20 cellular contexts compared by ENCODE assay signal in genomic region chr9:97694768-97695167, GRCh38. TPM values are rescaled to one million over a fixed set of nuclear protein-coding genes. Genes with fewer than 3 reads are reported as not detected.
A peak's percentile ranks its signal among the peaks of the same experiment; 100 is the strongest.
DNase-seq lines count a peak whose midpoint lies in the region; ATAC-seq, FAIRE-seq and TF ChIP-seq lines count a peak whose summit lies in the region.
"Had no signal": no experiment of that assay in that cellular context is flagged by ENCODE, and none has a peak within 500 bp of the region (broad histone marks: within the 10 kb centered on the region; RNA-seq: fewer than 3 reads in every experiment).

No MANE protein-coding gene starts in this region.

- H3K4me2 ChIP-seq in SK-N-SH: peak overlapping the region; percentile 92; the same call in 1 of the 2 replicates
- peak overlapping the region; percentile 37 for H3K4me2 ChIP-seq in IMR-90 (ENCODE audit: low read depth, low read length)
- peak overlapping the region; percentile 69 for H3K4me2 ChIP-seq in GM12878 (ENCODE audit: control insufficient read depth, insufficient read depth)
- H3K4me2 ChIP-seq in MM.1S (ENCODE audit: low read depth, low read length): no peak overlapping the region
- H3K4me2 ChIP-seq: GM23338 had no signal

- POLR2A ChIA-PET in SK-N-SH (lab: Yijun Ruan, JAX) (no interaction called here), IMR-90 (lab: Charles Lee; ENCODE audit: unreplicated experiment) (no interaction called here), GM12878 (lab: Charles Lee) (no interaction called here)

- H3K27ac ChIP-seq in SK-N-SH (ENCODE audit: low read depth in 2 of 2, low read length in 1 of 2): no peak overlapping the region
- no peak overlapping the region for H3K27ac ChIP-seq in IMR-90 (ENCODE audit: insufficient read depth, low read length)
- H3K27ac ChIP-seq in GM12878 (ENCODE audit: control insufficient read depth, insufficient read depth): no peak overlapping the region
- no peak overlapping the region for H3K27ac ChIP-seq in MM.1S (ENCODE audit: low read length)
- H3K27ac ChIP-seq in brain microvascular endothelial cell: no peak overlapping the region
- H3K27ac ChIP-seq in heart left ventricle: no peak overlapping the region
- H3K27ac ChIP-seq: RWPE1 had no signal

- peaks cover 4% of the 10 kb centered on the region for H3K36me3 Mint-ChIP-seq in natural killer cell treated with Interleukin-12 subunit alpha and Interleukin-12 subunit beta and Interleukin-15 and Interleukin-18, amount 100 ng/mL, for 72 hours

- BruUV-seq in IMR-90 (replicated peaks; lab: Mats Ljungman, UMichigan) (TSS peak; percentile 22), GM12878 (replicated peaks; lab: Mats Ljungman, UMichigan) (TSS peak; percentile 45)

- CTCF ChIA-PET in SK-N-SH (lab: Yijun Ruan, JAX) (no interaction called here), IMR-90 (lab: Yijun Ruan, JAX) (no interaction called here), GM12878 (lab: Yijun Ruan, JAX) (no interaction called here)

- RAD21 ChIA-PET in GM12878 (lab: Charles Lee; ENCODE audit: unreplicated experiment): no interaction called here

- H2AK5ac ChIP-seq in IMR-90 (ENCODE audit: low read depth, low read length): no peak overlapping the region

- H3K14ac ChIP-seq in IMR-90 (replicated peaks; ENCODE audit: low read depth, low read length): no peak overlapping the region

- H3K4me3 Mint-ChIP-seq in natural killer cell treated with Interleukin-12 subunit alpha and Interleukin-12 subunit beta and Interleukin-15 and Interleukin-18, amount 100 ng/mL, for 72 hours: peak overlapping the region; percentile 90
- H3K4me3 Mint-ChIP-seq: GM23338 had no signal

- H3K23ac ChIP-seq in IMR-90 (ENCODE audit: low read depth, low read length): no peak overlapping the region

- H2BK120ac ChIP-seq in IMR-90 (ENCODE audit: low read depth, low read length): no peak overlapping the region

- no peak overlapping the region for H4K8ac ChIP-seq in IMR-90 (ENCODE audit: low read depth in 2 of 2, low read length in 2 of 2)

- intact Hi-C loops in IMR-90 (cut with micrococcal nuclease): no loop called here
- intact Hi-C loops in GM12878 (cut with micrococcal nuclease; ENCODE audit: unreplicated experiment): no loop called here
- intact Hi-C loops in heart left ventricle (cut with DNase I): no loop called here

- H3K27me3 ChIP-seq in SK-N-SH (ENCODE audit: insufficient read depth) (no peaks in the 10 kb centered on the region), IMR-90 (ENCODE audit: control insufficient read depth, insufficient read depth, low read length) (no peaks in the 10 kb centered on the region), GM12878 (replicated peaks in 1 of 2; ENCODE audit: control insufficient read depth in 2 of 2, insufficient read depth in 2 of 2, low read length in 1 of 2) (no peaks in the 10 kb centered on the region), MM.1S (replicated peaks; ENCODE audit: insufficient read depth, low read length) (no peaks in the 10 kb centered on the region), brain microvascular endothelial cell (replicated peaks) (no peaks in the 10 kb centered on the region), heart left ventricle (no peaks in the 10 kb centered on the region)

- no peak overlapping the region for H3K4me3 ChIP-seq in SK-N-SH (ENCODE audit: low read depth in 2 of 2, low read length in 1 of 2)
- no peak overlapping the region for H3K4me3 ChIP-seq in IMR-90 (ENCODE audit: insufficient read depth, low read depth, low read length)
- 0 out of 2 replicates have a peak overlapping the region, but pooled peaks have one; percentile 37 for H3K4me3 ChIP-seq in GM12878
- H3K4me3 ChIP-seq in MM.1S (ENCODE audit: low read length): no peak overlapping the region
- no peak overlapping the region for H3K4me3 ChIP-seq in brain microvascular endothelial cell (ENCODE audit: low read depth, low read length)
- H3K4me3 ChIP-seq in heart left ventricle: no peak overlapping the region
- H3K4me3 ChIP-seq: GM23338 had no signal

- in situ Hi-C loops in IMR-90 (cut with MboI; ENCODE audit: low sequenced_read_pairs): no loop called here
- in situ Hi-C loops in GM12878 (cut with MboI): no loop called here
- in situ Hi-C loops in brain microvascular endothelial cell (cut with HindIII; ENCODE audit: low pct_ligation_motif_present, low sequenced_read_pairs): no loop called here

- H2AK9ac ChIP-seq in IMR-90 (replicated peaks; ENCODE audit: low read depth, low read length, poor library complexity): no peak overlapping the region

- H3K36me3 ChIP-seq in SK-N-SH (replicated peaks in 1 of 2; ENCODE audit: control insufficient read depth in 1 of 2, insufficient read depth in 2 of 2, low read length in 1 of 2) (peaks cover 10 to 28% of the 10 kb centered on the region in 2 experiments), IMR-90 (ENCODE audit: control insufficient read depth, insufficient read depth, low read length) (peaks cover 10% of the 10 kb centered on the region), GM12878 (ENCODE audit: control insufficient read depth in 2 of 2, insufficient read depth in 2 of 2, low read length in 1 of 2) (no peaks in the 10 kb centered on the region; a peak in 1 of 4 replicates), MM.1S (replicated peaks; ENCODE audit: insufficient read depth, low read length) (no peaks in the 10 kb centered on the region), brain microvascular endothelial cell (replicated peaks) (peaks cover 2% of the 10 kb centered on the region), heart left ventricle (peaks cover 0 to 40% (median 31%) of the 10 kb centered on the region in 9 donors)

- dilution Hi-C loops in IMR-90 (cut with HindIII; ENCODE audit: low sequenced_read_pairs, unreplicated experiment): no loop called here

- H3F3A ChIP-seq in SK-N-SH (replicated peaks; ENCODE audit: insufficient read depth) (peaks cover 3% of the 10 kb centered on the region), MM.1S (ENCODE audit: insufficient read depth, low read length) (peaks cover 13% of the 10 kb centered on the region)

- H3K9ac ChIP-seq in SK-N-SH (no peak overlapping the region), IMR-90 (ENCODE audit: low read depth, low read length) (no peak overlapping the region), GM12878 (ENCODE audit: control insufficient read depth, insufficient read depth, low read length) (no peak overlapping the region), MM.1S (ENCODE audit: low read length) (no peak overlapping the region)

- peaks cover 46 to 47% of the 10 kb centered on the region in 2 donors for H3K4me1 Mint-ChIP-seq in natural killer cell treated with Interleukin-12 subunit alpha and Interleukin-12 subunit beta and Interleukin-15 and Interleukin-18, amount 100 ng/mL, for 72 hours (ENCODE audit: low read depth in 2 of 2)

- peaks cover 0 to 5% of the 10 kb centered on the region in 2 donors for H3K27me3 Mint-ChIP-seq in natural killer cell treated with Interleukin-12 subunit alpha and Interleukin-12 subunit beta and Interleukin-15 and Interleukin-18, amount 100 ng/mL, for 72 hours

- TF ChIP-seq EP300 in SK-N-SH (IDR thresholded peaks at IDR 0.05; ENCODE audit: borderline replicate concordance in 1 of 2, low read depth in 1 of 2, low read length in 1 of 2) (no peak), GM12878 (IDR thresholded peaks at IDR 0.05; ENCODE audit: borderline replicate concordance in 1 of 2, control insufficient read depth in 1 of 2, low read depth in 2 of 2, low read length in 2 of 2) (no peak)

- no peak overlapping the region for H3K4ac ChIP-seq in IMR-90 (ENCODE audit: low read depth, low read length)

- H3K9me3 Mint-ChIP-seq in natural killer cell treated with Interleukin-12 subunit alpha and Interleukin-12 subunit beta and Interleukin-15 and Interleukin-18, amount 100 ng/mL, for 72 hours: no peaks in the 10 kb centered on the region
- H3K9me3 Mint-ChIP-seq: GM23338, naive B cell had no signal

- FAIRE-seq in GM12878 (lab: Jason Lieb, UNC): no peak

- H4K20me1 ChIP-seq in SK-N-SH (ENCODE audit: insufficient read depth) (peaks cover 5% of the 10 kb centered on the region; the same call in 1 of the 2 replicates), IMR-90 (ENCODE audit: insufficient read depth, low read length) (0 out of 2 replicates have a peak, but pooled peaks cover 6% of the 10 kb centered on the region), GM12878 (ENCODE audit: control insufficient read depth, insufficient read depth) (no peaks in the 10 kb centered on the region), MM.1S (ENCODE audit: insufficient read depth, low read length) (no peaks in the 10 kb centered on the region)

- H2BK5ac ChIP-seq in IMR-90 (ENCODE audit: low read depth, low read length, poor library complexity, severe bottlenecking): no peak overlapping the region

- 92% methylated on average over 7 of the region's 7 CpGs for WGBS in SK-N-SH (ENCODE audit: low lambda C conversion rate)
- 83% methylated on average over 1 of the region's 7 CpGs; no CpG with 5 or more reads in 1 of the 2 experiments for WGBS in IMR-90 (ENCODE audit: extremely low coverage in 2 of 2, insufficient read length in 1 of 2), 2 experiments
- WGBS in GM12878 (ENCODE audit: insufficient coverage, insufficient replicate concordance, low lambda C conversion rate, missing lambda C conversion rate): 98% methylated on average over 7 of the region's 7 CpGs
- 81 to 96% (median 94%) methylated on average over 7 of the region's 7 CpGs for WGBS in heart left ventricle, 4 donors

- DNase-seq in SK-N-SH: no peak
- no peak for DNase-seq in IMR-90
- DNase-seq in GM12878 (ENCODE audit: low read depth, low spot score): no peak
- DNase-seq in natural killer cell treated with Interleukin-12 subunit alpha and Interleukin-12 subunit beta and Interleukin-15 and Interleukin-18, amount 100 ng/mL, for 72 hours (ENCODE audit: low spot score): no peak
- DNase-seq in MM.1S: no peak
- DNase-seq in brain microvascular endothelial cell: no peak
- no peak for DNase-seq in heart left ventricle
- DNase-seq: 8988T; activated naive CD4-positive, alpha-beta T cell treated with Interleukin-2 at 50 U/mL for 16 hours; COR-L47; erythroblast; hypothalamus; naive B cell; NCI-H1694; NCI-H524 treated with DMSO at 0.1 percent for 48 hours; T1000 had no signal

- peaks cover 33% of the 10 kb centered on the region for H3K79me2 ChIP-seq in SK-N-SH (ENCODE audit: insufficient read depth)
- H3K79me2 ChIP-seq in GM12878 (ENCODE audit: control insufficient read depth, insufficient read depth, low read length): peaks cover 35% of the 10 kb centered on the region
- peaks cover 38% of the 10 kb centered on the region for H3K79me2 ChIP-seq in MM.1S (ENCODE audit: low read length)

- no peak overlapping the region for H4K5ac ChIP-seq in IMR-90 (ENCODE audit: low read depth, low read length)

- H2BK20ac ChIP-seq in IMR-90 (ENCODE audit: low read depth, low read length): no peak overlapping the region

- SMC1A ChIA-PET in GM12878 (lab: Charles Lee; ENCODE audit: uncharacterized antibody, unreplicated experiment): no interaction called here

- H3K79me1 ChIP-seq in IMR-90 (ENCODE audit: low read depth in 1 of 2, low read length in 2 of 2): peaks cover 11 to 38% of the 10 kb centered on the region in 2 experiments

- no peak overlapping the region for H4K91ac ChIP-seq in IMR-90 (ENCODE audit: insufficient read depth, low read depth, low read length)

- TF ChIP-seq RAD21 in SK-N-SH (IDR thresholded peaks at IDR 0.05; ENCODE audit: low read length) (no peak), IMR-90 (IDR thresholded peaks at IDR 0.05; ENCODE audit: low read length) (no peak), GM12878 (IDR thresholded peaks at IDR 0.05; ENCODE audit: insufficient read depth, low read depth, low read length) (no peak)

- TF ChIP-seq POLR2A in IMR-90 (IDR thresholded peaks at IDR 0.05; ENCODE audit: low read depth, low read length): no peak
- TF ChIP-seq POLR2A in GM12878 (IDR thresholded peaks at IDR 0.05; ENCODE audit: low read depth, low read length): no peak
- no peak for TF ChIP-seq POLR2A in heart left ventricle (IDR thresholded peaks at IDR 0.05)

- H3K4me1 ChIP-seq in SK-N-SH (ENCODE audit: control insufficient read depth in 1 of 2, insufficient read depth in 2 of 2, low read depth in 1 of 2, low read length in 1 of 2) (peaks cover 11 to 19% of the 10 kb centered on the region in 2 experiments; a peak in 3 of 4 replicates), IMR-90 (ENCODE audit: control insufficient read depth, insufficient read depth, low read length) (peaks cover 7% of the 10 kb centered on the region), GM12878 (ENCODE audit: control insufficient read depth, insufficient read depth, low read length) (peaks cover 18% of the 10 kb centered on the region), MM.1S (ENCODE audit: low read length) (peaks cover 22% of the 10 kb centered on the region), heart left ventricle (peaks cover 10 to 40% (median 29%) of the 10 kb centered on the region in 12 donors)

- H3K56ac ChIP-seq in IMR-90 (ENCODE audit: extremely low read depth, insufficient read depth, low read length): no peak overlapping the region

- H3K9me3 ChIP-seq in SK-N-SH (no peaks in the 10 kb centered on the region), IMR-90 (ENCODE audit: control insufficient read depth, insufficient read depth, low read length) (no peaks in the 10 kb centered on the region), GM12878 (replicated peaks; ENCODE audit: control insufficient read depth, insufficient read depth, low read length) (no peaks in the 10 kb centered on the region), MM.1S (replicated peaks; ENCODE audit: insufficient read depth, low read length) (no peaks in the 10 kb centered on the region), heart left ventricle (no peaks in the 10 kb centered on the region)

- no peak overlapping the region for H2BK15ac ChIP-seq in IMR-90 (ENCODE audit: low read depth, low read length)

- ATAC-seq in SK-N-SH treated with all-trans-retinoic acid at 6 μM for 48 hours: no peak
- ATAC-seq in IMR-90 (ENCODE audit: low read depth): no peak
- ATAC-seq in GM12878: no peak
- ATAC-seq in natural killer cell treated with Interleukin-12 subunit alpha and Interleukin-12 subunit beta and Interleukin-15 and Interleukin-18, amount 100 ng/mL, for 72 hours: no peak
- no peak for ATAC-seq in heart left ventricle
- ATAC-seq: GM23338, left lobe of liver had no signal

- H3K9me2 ChIP-seq in SK-N-SH (no peaks in the 10 kb centered on the region), MM.1S (replicated peaks; ENCODE audit: insufficient read depth, low read length) (no peaks in the 10 kb centered on the region)

- peak overlapping the region in 1 of 2 donors; percentile 96 for H3K27ac Mint-ChIP-seq in natural killer cell treated with Interleukin-12 subunit alpha and Interleukin-12 subunit beta and Interleukin-15 and Interleukin-18, amount 100 ng/mL, for 72 hours
- H3K27ac Mint-ChIP-seq: GM23338, naive B cell had no signal

- peaks cover 8% of the 10 kb centered on the region for H3K9me1 ChIP-seq in IMR-90 (ENCODE audit: insufficient read depth, low read length)

- no peak for TF ChIP-seq CTCF in SK-N-SH (IDR thresholded peaks at IDR 0.05)
- no peak for TF ChIP-seq CTCF in IMR-90 (conservative IDR thresholded peaks at IDR 0.05; ENCODE audit: low read depth, low read length)
- TF ChIP-seq CTCF in GM12878 (IDR thresholded peaks at IDR 0.05 in 2 of 3, conservative IDR thresholded peaks at IDR 0.05 in 1 of 3; ENCODE audit: control insufficient read depth in 2 of 3, extremely low read depth in 1 of 3, insufficient read depth in 1 of 3, low read depth in 3 of 3, low read length in 3 of 3): no peak
- no peak for TF ChIP-seq CTCF in MM.1S (IDR thresholded peaks at IDR 0.05; ENCODE audit: low read length)
- TF ChIP-seq CTCF in brain microvascular endothelial cell (IDR thresholded peaks at IDR 0.05; ENCODE audit: low read depth, low read length, missing control alignments): no peak
- no peak for TF ChIP-seq CTCF in heart left ventricle (IDR thresholded peaks at IDR 0.05)

- H2AFZ ChIP-seq in SK-N-SH (ENCODE audit: low read depth) (no peak overlapping the region), IMR-90 (replicated peaks; ENCODE audit: low read length, poor library complexity) (no peak overlapping the region), GM12878 (ENCODE audit: control insufficient read depth, low read depth, low read length) (no peak overlapping the region), MM.1S (ENCODE audit: low read length) (no peak overlapping the region)
- H2AFZ ChIP-seq: GM23338 had no signal

- no peak overlapping the region for H3K18ac ChIP-seq in IMR-90 (ENCODE audit: low read depth, low read length)

RNA-seq across cellular contexts. Expression of gene XPA, which starts 2.4 kb away (rescaled TPM):
- polyA plus RNA-seq in SK-N-SH (2012; rRNA removed) (3.2 and 3.3 TPM in 2 replicates), IMR-90 (2012; rRNA removed) (1.9 and 2.2 TPM in 2 replicates), GM12878 (2011; rRNA removed) (6.2 and 11.6 TPM in 2 replicates), GM12878 (2014; fragmentation: Illumina TruSeq; extraction: Trizol) (14.6 and 15.7 TPM in 2 replicates), GM12878 (2014; fragmentation: Nextera tagmentation; extraction: Ambion mirVana) (10 to 100 TPM in 1 of 2 experiments, 1 to 10 TPM in 1; 7.1 to 11.2 TPM), GM12878 (2014; rRNA removed) (13.4 and 16.9 TPM in 2 replicates), GM12878 (2016; fragmentation: Nextera tagmentation; extraction: Ambion mirVana) (10 to 100 TPM; 18.9 to 19.9 TPM), heart left ventricle (1 to 10 TPM; 5.6 to 8.3 TPM)
- polyA plus RNA-seq in SK-N-SH (2012; cell fraction: cytosol; rRNA removed): 3.8 and 6.0 TPM in 2 replicates
- 4.2 and 5.5 TPM in 2 replicates for polyA plus RNA-seq in SK-N-SH (2012; cell fraction: nucleus; rRNA removed)
- total RNA-seq in IMR-90 (2012; rRNA removed) (1.4 and 4.4 TPM in 2 replicates), GM12878 (2014; rRNA removed) (10.4 and 11.7 TPM in 2 replicates), GM12878 (2014; rRNA removed; fragmentation: Illumina TruSeq; extraction: Trizol) (15.5 and 17.3 TPM in 2 replicates), GM12878 (2021) (10.4 and 10.8 TPM in 2 replicates), heart left ventricle (10 to 100 TPM in 2 of 9 donors, 1 to 10 TPM in 7; 4.0 to 12.1 (median 9.4) TPM)
- 1.2 and 1.5 TPM in 2 replicates for polyA plus RNA-seq in IMR-90 (2012; cell fraction: cytosol; rRNA removed)
- polyA plus RNA-seq in IMR-90 (2012; cell fraction: nucleus; rRNA removed; ENCODE audit: low replicate concordance): 0.65 and 1.9 TPM in 2 replicates
- 25.9 and 29.7 TPM in 2 replicates for total RNA-seq in GM12878 (2013; cell fraction: nucleolus; rRNA removed)
- polyA plus RNA-seq in GM12878 (2011; ENCODE audit: low read depth): 12.7 TPM
- polyA plus RNA-seq in GM12878 (2011; cell fraction: cytosol; rRNA removed): 1.3 and 1.7 TPM in 2 replicates
- polyA plus RNA-seq in GM12878 (2011; cell fraction: nucleus; rRNA removed): 4.2 and 5.8 TPM in 2 replicates
- 12.0 and 15.5 TPM in 2 replicates for polyA plus RNA-seq in GM12878 (2012)
- 1.6 and 4.1 TPM in 2 replicates for polyA minus RNA-seq in GM12878 (2011; rRNA and poly(A)+ RNA removed)
- polyA minus RNA-seq in GM12878 (2011; cell fraction: cytosol; rRNA and poly(A)+ RNA removed): 0.94 and 2.3 TPM in 2 replicates
- 4.6 and 8.0 TPM in 2 replicates for polyA minus RNA-seq in GM12878 (2011; cell fraction: nucleus; rRNA and poly(A)+ RNA removed)
- total RNA-seq in natural killer cell treated with Interleukin-12 subunit alpha and Interleukin-12 subunit beta and Interleukin-15 and Interleukin-18, amount 100 ng/mL, for 72 hours: 10 to 100 TPM; 11.2 to 12.5 TPM
